ENCODE assay signal across 19 cellular contexts in genomic region chr12:108478611-108479010, GRCh38.
"Had no signal": no experiment of that assay in that cellular context is flagged by ENCODE, and none has a peak within 500 bp of the region (broad histone marks: within the 10 kb centered on the region; RNA-seq: fewer than 3 reads in every experiment).

No MANE protein-coding gene starts in this region.

- H3K4me3 ChIP-seq: breast epithelium, coronary artery, gastrocnemius medialis, heart left ventricle, left ventricle myocardium inferior, prostate gland, tibial nerve, vagina had no signal

- H3K9me3 Mint-ChIP-seq: activated T-cell treated with anti-CD3 and anti-CD28 coated beads, Interleukin-2, amount 50 U/mL, for 72 hours; neural crest cell; stimulated activated naive CD8-positive, alpha-beta T cell treated with anti-CD3 and anti-CD28 coated beads, Interleukin-15, Interleukin-2, amounts not matched to agents 100 ng/mL and 50 ng/mL, for 24 hours had no signal

- DNase-seq: activated CD4-positive, alpha-beta T cell treated with anti-CD3 and anti-CD28 coated beads, Interleukin-2, amount 50 U/mL, for 1 hour; activated effector memory CD4-positive, alpha-beta T cell treated with anti-CD3 and anti-CD28 coated beads, Interleukin-2, amount 50 U/mL, for 16 hours; activated naive CD4-positive, alpha-beta T cell treated with anti-CD3 and anti-CD28 coated beads, Interleukin-2, amount 50 U/mL, for 16 hours; activated T-cell treated with anti-CD3 and anti-CD28 coated beads, Interleukin-2, amount 50 U/mL, for 72 hours; gastrocnemius medialis; heart left ventricle; left ventricle myocardium inferior; mammary epithelial cell; midbrain; right cardiac atrium; stimulated activated CD4-positive, alpha-beta T cell treated with anti-CD3 and anti-CD28 coated beads, Interleukin-2, amount 100 ng/mL, for 48 hours had no signal

- H3K9me3 ChIP-seq: breast epithelium, gastrocnemius medialis, heart left ventricle, left ventricle myocardium inferior, prostate gland, tibial nerve, vagina had no signal

- ATAC-seq: activated CD4-positive, CD25-positive, alpha-beta regulatory T cell treated with anti-CD3 and anti-CD28 coated beads, Interleukin-2, amount 50 U/mL, for 24 hours; activated T-cell treated with anti-CD3 and anti-CD28 coated beads, Interleukin-2, amount 50 U/mL, for 72 hours; gastrocnemius medialis; heart left ventricle; right cardiac atrium had no signal

- H3K27me3 ChIP-seq: breast epithelium, vagina had no signal

- H3K4me1 ChIP-seq: breast epithelium, gastrocnemius medialis, heart left ventricle, left ventricle myocardium inferior, prostate gland, tibial nerve, vagina had no signal

- H3K27ac Mint-ChIP-seq: activated T-cell treated with anti-CD3 and anti-CD28 coated beads, Interleukin-2, amount 50 U/mL, for 72 hours; stimulated activated naive CD8-positive, alpha-beta T cell treated with anti-CD3 and anti-CD28 coated beads, Interleukin-15, Interleukin-2, amounts not matched to agents 100 ng/mL and 50 ng/mL, for 24 hours had no signal

- H3K4me1 Mint-ChIP-seq: neural crest cell had no signal

- H3K36me3 ChIP-seq: breast epithelium, gastrocnemius medialis, heart left ventricle, left ventricle myocardium inferior, prostate gland, tibial nerve, vagina had no signal

- H3K4me3 Mint-ChIP-seq: activated T-cell treated with anti-CD3 and anti-CD28 coated beads, Interleukin-2, amount 50 U/mL, for 72 hours; neural crest cell; stimulated activated naive CD8-positive, alpha-beta T cell treated with anti-CD3 and anti-CD28 coated beads, Interleukin-15, Interleukin-2, amounts not matched to agents 100 ng/mL and 50 ng/mL, for 24 hours had no signal
